7 cellular contexts compared by ENCODE assay signal in the genomic region with DNA sequence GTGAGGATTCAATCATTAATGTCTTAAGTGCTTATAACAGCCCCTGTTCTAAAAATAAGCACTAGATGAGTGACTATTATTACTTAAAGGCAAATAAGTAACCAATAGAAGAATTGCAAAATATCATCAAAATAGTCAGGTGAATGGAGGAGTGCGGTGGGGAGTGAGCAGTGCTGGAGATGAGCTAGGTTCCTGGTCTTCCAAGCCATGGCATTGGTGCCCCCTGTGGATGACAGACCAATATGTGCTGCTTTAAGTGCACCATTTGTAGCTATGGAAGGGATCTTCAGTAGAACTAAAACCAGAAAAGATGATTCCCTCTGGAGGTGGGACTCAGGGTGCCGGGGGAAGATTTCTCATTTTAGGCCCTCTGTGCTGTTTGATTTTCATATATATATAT. TPM values are rescaled to one million over a fixed set of nuclear protein-coding genes. Genes with fewer than 3 reads are reported as not detected.
A peak's percentile ranks its signal among the peaks of the same experiment; 100 is the strongest.
DNase-seq lines count a peak whose midpoint lies in the region; ATAC-seq and TF ChIP-seq lines count a peak whose summit lies in the region.

No MANE protein-coding gene starts in this region.

- peak; percentile 76 for DNase-seq in NB4 (ENCODE audit: low read depth)
- DNase-seq in cerebellar cortex (ENCODE audit: low spot score) = peak; percentile 26
- no peak for DNase-seq in omental fat pad (ENCODE audit: low spot score)
- no peak for DNase-seq in aorta
- DNase-seq in thyroid gland = no peak
- no peak for DNase-seq in NK-92 treated with Interleukin-12 subunit alpha and Interleukin-12 subunit beta, amount 100 ng/mL, for 24 hours (lab: John Stamatoyannopoulos, UW)

- H3K9me3 ChIP-seq in aorta (ENCODE audit: control insufficient read depth, low read length) (no peaks in the 10 kb centered on the region), thyroid gland (no peaks in the 10 kb centered on the region)

- H3K4me1 ChIP-seq in aorta (ENCODE audit: control insufficient read depth in 1 of 2, insufficient read depth in 2 of 2, low read length in 2 of 2) = no peaks in the 10 kb centered on the region
- H3K4me1 ChIP-seq in thyroid gland = no peaks in the 10 kb centered on the region

- H3K4me3 ChIP-seq in NB4 (ENCODE audit: low read depth, low read length) = no peak overlapping the region
- H3K4me3 ChIP-seq in aorta (ENCODE audit: low read length in 2 of 2) = no peak overlapping the region
- no peak overlapping the region for H3K4me3 ChIP-seq in thyroid gland (replicated peaks in 1 of 3)

- H3K36me3 ChIP-seq in aorta (ENCODE audit: control insufficient read depth in 1 of 2, insufficient read depth in 2 of 2, low read length in 1 of 2) (no peaks in the 10 kb centered on the region), thyroid gland (no peaks in the 10 kb centered on the region)

- H3K27ac ChIP-seq in aorta (ENCODE audit: low read depth in 1 of 2, low read length in 2 of 2) = no peak overlapping the region
- no peak overlapping the region for H3K27ac ChIP-seq in thyroid gland

- intact Hi-C loops in aorta (cut with DNase I) = no loop called here
- intact Hi-C loops in thyroid gland (cut with DNase I) = no loop called here

- ATAC-seq in omental fat pad (ENCODE audit: low FRiP score) (peak; percentile 75), aorta (ENCODE audit: low FRiP score) (no peak)

- no peak for TF ChIP-seq POLR2A in NB4 (IDR thresholded peaks at IDR 0.05; ENCODE audit: extremely low read depth, insufficient read length)
- TF ChIP-seq POLR2A in thyroid gland (IDR thresholded peaks at IDR 0.05) = no peak

- TF ChIP-seq CTCF in GM12872 (IDR thresholded peaks at IDR 0.05; ENCODE audit: insufficient read depth, low read depth, low read length) (peak; percentile 43; the same call in 2 of the 3 replicates), NB4 (IDR thresholded peaks at IDR 0.05; ENCODE audit: low read depth, low read length) (peak; percentile 49), omental fat pad (IDR thresholded peaks at IDR 0.05) (no peak), thyroid gland (IDR thresholded peaks at IDR 0.05) (peak in 2 of 6 experiments; percentile 11 to 14)

- WGBS in aorta, 2 donors = 92 to 98% methylated on average over 2 of the region's 2 CpGs
- WGBS in thyroid gland, 2 donors = 87 to 91% methylated on average over 2 of the region's 2 CpGs

- H3K27me3 ChIP-seq in aorta (ENCODE audit: control insufficient read depth in 1 of 2, insufficient read depth in 2 of 2, low read length in 1 of 2) (no peaks in the 10 kb centered on the region), thyroid gland (no peaks in the 10 kb centered on the region)

RNA-seq across cellular contexts. Expression of a gene that starts 46.1 kb away (rescaled TPM):
- 10 to 100 TPM; 21.0 to 66.7 (median 37.1) TPM for total RNA-seq in omental fat pad
- total RNA-seq in aorta = 10 to 100 TPM; 17.0 to 24.4 TPM
- polyA plus RNA-seq in aorta = 1 to 10 TPM; 6.1 to 7.8 TPM
- total RNA-seq in thyroid gland = 10 to 100 TPM; 22.7 to 36.0 (median 32.4) TPM

RNA-seq across cellular contexts. Expression of a gene that starts 50.4 kb away (rescaled TPM):
- under 1 TPM in 2 of 4 donors, not detected in 2; 0.47 to 0.60 TPM for total RNA-seq in omental fat pad
- total RNA-seq in aorta = 1 to 10 TPM in 1 of 2 donors, not detected in 1; 1.0 TPM
- 1 to 10 TPM in 1 of 2 donors, not detected in 1; 1.5 TPM for polyA plus RNA-seq in aorta
- total RNA-seq in thyroid gland = 1 to 10 TPM in 1 of 4 donors, under 1 TPM in 2, not detected in 1; 0.11 to 2.4 (median 0.40) TPM

Comparison
In these comparisons a context has a peak if more than half of its experiments do, and no peak if none do; other contexts are left out.
1. CTCF ChIP-seq: peak in GM12872 (single experiment) and NB4 (single experiment); none in omental fat pad (0 of 3).
2. DNase-seq: peak in NB4 (single experiment) and cerebellar cortex (single experiment); none in omental fat pad (single experiment), aorta (0 of 2), thyroid gland (0 of 2) and NK-92 treated with Interleukin-12 subunit alpha and Interleukin-12 subunit beta, amount 100 ng/mL, for 24 hours (single experiment).